ENCODE assay signal across 10 cellular contexts in the genomic region with DNA sequence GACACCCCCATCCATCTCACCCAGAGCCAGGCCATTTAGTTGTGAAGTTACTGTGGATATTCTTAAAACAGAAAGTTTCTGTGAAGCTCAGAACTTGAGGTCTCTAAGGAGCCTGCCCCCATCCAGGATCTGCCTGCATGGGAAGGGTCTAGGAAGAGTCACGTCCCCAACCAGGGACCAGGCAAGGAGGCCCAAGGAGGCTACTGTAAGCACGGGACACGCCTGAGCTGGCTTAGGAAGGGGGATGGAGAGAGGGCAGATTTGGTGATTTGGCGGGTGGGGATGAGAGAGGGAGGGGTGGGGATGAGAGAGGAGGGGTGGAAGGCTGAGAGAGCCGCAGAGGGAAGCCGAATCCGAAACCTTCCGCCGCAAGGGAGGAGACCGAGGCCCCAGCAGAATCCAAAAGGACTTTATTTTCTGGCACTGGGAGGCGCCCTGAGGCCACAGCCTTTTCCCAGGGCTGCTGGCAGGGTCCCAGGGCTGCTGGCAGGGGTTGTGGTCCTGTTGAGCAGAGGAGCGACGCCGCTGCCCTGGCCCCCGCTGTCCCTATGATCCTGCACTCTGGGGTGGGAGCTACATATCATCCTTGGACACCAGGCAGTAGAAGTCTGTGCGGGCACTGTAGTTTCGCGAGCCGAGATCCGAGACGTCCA. TPM values are rescaled to one million over a fixed set of nuclear protein-coding genes. Genes with fewer than 3 reads are reported as not detected.
A peak's percentile ranks its signal among the peaks of the same experiment; 100 is the strongest.
DNase-seq lines count a peak whose midpoint lies in the region; TF ChIP-seq lines count a peak whose summit lies in the region.
"Had no signal": no experiment of that assay in that cellular context is flagged by ENCODE, and none has a peak within 500 bp of the region (broad histone marks: within the 10 kb centered on the region; RNA-seq: fewer than 3 reads in every experiment).

No MANE protein-coding gene starts in this region.

- H3K27me3 ChIP-seq in sigmoid colon = peaks cover 0 to 9% (median 7%) of the 10 kb centered on the region in 3 donors

- no peaks in the 10 kb centered on the region for H3K36me3 Mint-ChIP-seq in activated CD4-positive, alpha-beta memory T cell treated with anti-CD3 and anti-CD28 coated beads for 36 hours

- CTCF ChIA-PET in HEK293 (lab: Yijun Ruan, JAX) = interaction anchor here (1.9 to 2.8 kb wide), 2 partner anchors 43 to 155 kb away, joined by 6 to 15 read pairs; no protein-coding TSS in a partner anchor
- CTCF ChIA-PET in activated CD4-positive, alpha-beta memory T cell treated with anti-CD3 and anti-CD28 coated beads for 36 hours (lab: Charles Lee) = interaction anchor here (2.2 to 6.5 kb wide), 2 partner anchors 9 to 44 kb away, joined by 9 to 49 read pairs; a partner anchor contains a TSS

- no peaks in the 10 kb centered on the region for H3K4me1 ChIP-seq in HEK293 (ENCODE audit: control insufficient read depth, insufficient read depth, low read length)
- H3K4me1 ChIP-seq in sigmoid colon = peaks cover 0 to 20% (median 19%) of the 10 kb centered on the region in 4 donors

- TF ChIP-seq EP300 in sigmoid colon (IDR thresholded peaks at IDR 0.05) = no peak

- H3K27me3 Mint-ChIP-seq in activated CD4-positive, alpha-beta memory T cell treated with anti-CD3 and anti-CD28 coated beads for 36 hours = no peaks in the 10 kb centered on the region

- no peak overlapping the region for H3K4me3 ChIP-seq in HEK293 (ENCODE audit: low read depth, low read length)
- H3K4me3 ChIP-seq in sigmoid colon = no peak overlapping the region

- H3K27ac ChIP-seq in HEK293 (ENCODE audit: extremely low read depth, low read depth, low read length) (no peak overlapping the region), sigmoid colon (peak overlapping the region in 2 of 4 donors; percentile 27 to 73)

- no peak for DNase-seq in activated CD4-positive, alpha-beta memory T cell treated with anti-CD3 and anti-CD28 coated beads for 36 hours
- DNase-seq in cardiac septum (ENCODE audit: low spot score) (peak; percentile 54), sigmoid colon (peak; percentile 74), NCI-H1105 treated with DMSO at 0.1 percent for 48 hours (lab: John Stamatoyannopoulos, UW) (no peak), NCI-H446 treated with DMSO at 0.1 percent for 48 hours (lab: John Stamatoyannopoulos, UW) (no peak), NCI-H526 (lab: John Stamatoyannopoulos, UW) (no peak), NCI-H1092 (lab: John Stamatoyannopoulos, UW) (no peak)
- DNase-seq: NCI-H2171, T-helper 9 cell had no signal

- H3K9me3 ChIP-seq in HEK293 (ENCODE audit: control insufficient read depth, insufficient read depth, low read depth, low read length) = no peaks in the 10 kb centered on the region
- H3K9me3 ChIP-seq in sigmoid colon = no peaks in the 10 kb centered on the region

- no peak for TF ChIP-seq POLR2A in sigmoid colon (IDR thresholded peaks at IDR 0.05)

- 76 to 79% methylated on average over 21 of the region's 21 CpGs for WGBS in sigmoid colon, 2 donors

- H3K27ac Mint-ChIP-seq in activated CD4-positive, alpha-beta memory T cell treated with anti-CD3 and anti-CD28 coated beads for 36 hours = no peak overlapping the region

- intact Hi-C loops in activated CD4-positive, alpha-beta memory T cell treated with anti-CD3 and anti-CD28 coated beads for 36 hours (cut with micrococcal nuclease) = no loop called here
- intact Hi-C loops in cardiac septum (cut with DNase I) = loop anchor here (5.0 kb wide), 2 partner anchors 42 to 102 kb away; a partner anchor contains a TSS
- intact Hi-C loops in sigmoid colon (cut with DNase I) = loop anchor here (5.0 kb wide), 1 partner anchor 198 kb away; a partner anchor contains a TSS

- H3K4me3 Mint-ChIP-seq in activated CD4-positive, alpha-beta memory T cell treated with anti-CD3 and anti-CD28 coated beads for 36 hours = peak overlapping the region; percentile 48

- H3K36me3 ChIP-seq in HEK293 (ENCODE audit: control insufficient read depth in 2 of 2, insufficient read depth in 1 of 2, low read length in 2 of 2) = peaks cover 0 to 18% of the 10 kb centered on the region in 2 experiments; a peak in 1 of 3 replicates
- no peaks in the 10 kb centered on the region for H3K36me3 ChIP-seq in sigmoid colon

- POLR2A ChIA-PET in HEK293 (lab: Yijun Ruan, JAX) = interaction anchor here (0.5 kb wide), 1 partner anchor 41 kb away, joined by 4 read pairs; no protein-coding TSS in a partner anchor
- POLR2A ChIA-PET in activated CD4-positive, alpha-beta memory T cell treated with anti-CD3 and anti-CD28 coated beads for 36 hours (lab: Charles Lee) = interaction anchor here (1.9 kb wide), 1 partner anchor 44 kb away, joined by 15 read pairs; a partner anchor contains a TSS

- peaks cover 5% of the 10 kb centered on the region for H3K4me1 Mint-ChIP-seq in activated CD4-positive, alpha-beta memory T cell treated with anti-CD3 and anti-CD28 coated beads for 36 hours (ENCODE audit: low read depth)

- no peaks in the 10 kb centered on the region for H3K9me3 Mint-ChIP-seq in activated CD4-positive, alpha-beta memory T cell treated with anti-CD3 and anti-CD28 coated beads for 36 hours

- TF ChIP-seq CTCF in HEK293 (tag by site-specific recombination; IDR thresholded peaks at IDR 0.05) = no peak
- TF ChIP-seq CTCF in sigmoid colon (IDR thresholded peaks at IDR 0.05) = no peak

TF ChIP-seq in HEK293, 187 proteins besides CTCF, POLR2A, EP300 and RAD21:
- TF ChIP-seq ZIC2 (tag by site-specific recombination; IDR thresholded peaks at IDR 0.05) (peak; percentile 90), KLF1 (tag by site-specific recombination; IDR thresholded peaks at IDR 0.05) (0 out of 2 replicates have a peak, but pooled peaks have one; percentile 14)
- TF ChIP-seq, protein P1, sequence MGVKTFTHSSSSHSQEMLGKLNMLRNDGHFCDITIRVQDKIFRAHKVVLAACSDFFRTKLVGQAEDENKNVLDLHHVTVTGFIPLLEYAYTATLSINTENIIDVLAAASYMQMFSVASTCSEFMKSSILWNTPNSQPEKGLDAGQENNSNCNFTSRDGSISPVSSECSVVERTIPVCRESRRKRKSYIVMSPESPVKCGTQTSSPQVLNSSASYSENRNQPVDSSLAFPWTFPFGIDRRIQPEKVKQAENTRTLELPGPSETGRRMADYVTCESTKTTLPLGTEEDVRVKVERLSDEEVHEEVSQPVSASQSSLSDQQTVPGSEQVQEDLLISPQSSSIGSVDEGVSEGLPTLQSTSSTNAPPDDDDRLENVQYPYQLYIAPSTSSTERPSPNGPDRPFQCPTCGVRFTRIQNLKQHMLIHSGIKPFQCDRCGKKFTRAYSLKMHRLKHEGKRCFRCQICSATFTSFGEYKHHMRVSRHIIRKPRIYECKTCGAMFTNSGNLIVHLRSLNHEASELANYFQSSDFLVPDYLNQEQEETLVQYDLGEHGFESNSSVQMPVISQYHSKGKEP (tag by site-specific recombination; IDR thresholded peaks at IDR 0.05) = no peak

RNA-seq across cellular contexts. Expression of a gene that starts 9.3 kb away (rescaled TPM):
- 10 to 100 TPM; 55.0 to 57.2 TPM for total RNA-seq in activated CD4-positive, alpha-beta memory T cell treated with anti-CD3 and anti-CD28 coated beads for 36 hours
- total RNA-seq in cardiac septum (33.3 TPM), sigmoid colon (10 to 100 TPM; 51.0 to 70.9 (median 53.1) TPM)
- polyA plus RNA-seq in sigmoid colon = 100 to 1,000 TPM in 1 of 3 donors, 10 to 100 TPM in 2; 46.8 to 122 (median 50.2) TPM

RNA-seq across cellular contexts. Expression of a gene that starts 11.4 kb away (rescaled TPM):
- total RNA-seq in activated CD4-positive, alpha-beta memory T cell treated with anti-CD3 and anti-CD28 coated beads for 36 hours = under 1 TPM in 1 of 2 experiments, not detected in 1; 0.40 TPM
- 0.83 TPM for total RNA-seq in cardiac septum
- total RNA-seq in sigmoid colon = under 1 TPM in 2 of 4 donors, not detected in 2; 0.27 to 0.71 TPM
- polyA plus RNA-seq in sigmoid colon = 100 to 1,000 TPM in 1 of 3 donors, 10 to 100 TPM in 2; 57.1 to 140 (median 86.7) TPM

RNA-seq across cellular contexts. Expression of a gene that starts 36.1 kb away (rescaled TPM):
- 1 to 10 TPM; 2.1 to 4.0 TPM for total RNA-seq in activated CD4-positive, alpha-beta memory T cell treated with anti-CD3 and anti-CD28 coated beads for 36 hours
- total RNA-seq in cardiac septum (0.24 TPM), sigmoid colon (1 to 10 TPM; 1.4 to 9.1 (median 2.7) TPM)
- 1 to 10 TPM in 2 of 3 donors, not detected in 1; 7.6 to 7.8 TPM for polyA plus RNA-seq in sigmoid colon

RNA-seq across cellular contexts. Expression of a gene that starts 36.4 kb away (rescaled TPM):
- total RNA-seq in activated CD4-positive, alpha-beta memory T cell treated with anti-CD3 and anti-CD28 coated beads for 36 hours = 10 to 100 TPM; 41.7 to 45.6 TPM
- 0.38 TPM for total RNA-seq in cardiac septum
- 1 to 10 TPM in 1 of 4 donors, under 1 TPM in 3; 0.14 to 2.5 (median 0.26) TPM for total RNA-seq in sigmoid colon
- polyA plus RNA-seq in sigmoid colon = 100 to 1,000 TPM in 1 of 3 donors, 1 to 10 TPM in 2; 4.2 to 123 (median 6.5) TPM

RNA-seq across cellular contexts. Expression of a gene that starts 44.6 kb away (rescaled TPM):
- 10 to 100 TPM; 15.0 to 16.7 TPM for total RNA-seq in activated CD4-positive, alpha-beta memory T cell treated with anti-CD3 and anti-CD28 coated beads for 36 hours
- 24.9 TPM for total RNA-seq in cardiac septum
- total RNA-seq in sigmoid colon = 10 to 100 TPM; 30.1 to 76.2 (median 44.6) TPM
- polyA plus RNA-seq in sigmoid colon = 10 to 100 TPM in 1 of 3 donors, 1 to 10 TPM in 2; 4.8 to 29.0 (median 6.5) TPM

Comparison
In these comparisons a context has a peak if more than half of its experiments do, and no peak if none do; other contexts are left out.
1. DNase-seq: peak in cardiac septum (single experiment) and sigmoid colon (single experiment); none in activated CD4-positive, alpha-beta memory T cell treated with anti-CD3 and anti-CD28 coated beads for 36 hours (single experiment), NCI-H1105 treated with DMSO at 0.1 percent for 48 hours (single experiment), NCI-H446 treated with DMSO at 0.1 percent for 48 hours (single experiment), NCI-H526 (0 of 2) and NCI-H1092 (single experiment).